8 cellular contexts compared by ENCODE assay signal in the genomic region with DNA sequence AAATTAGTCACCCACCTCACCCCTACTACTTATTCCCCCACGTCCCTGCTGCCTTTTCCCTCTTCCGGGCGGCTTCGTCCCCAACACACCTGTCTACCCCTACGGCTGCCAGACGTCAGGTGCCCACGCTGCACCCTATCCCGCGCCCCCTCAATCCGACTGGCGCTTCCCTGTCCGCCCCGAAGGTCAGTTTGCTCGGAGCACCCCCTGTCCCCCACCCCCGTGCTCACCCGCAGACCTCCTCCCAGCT. TPM values are rescaled to one million over a fixed set of nuclear protein-coding genes. Genes with fewer than 3 reads are reported as not detected.
DNase-seq lines count a peak whose midpoint lies in the region; ATAC-seq and TF ChIP-seq lines count a peak whose summit lies in the region.

No MANE protein-coding gene starts in this region.

- intact Hi-C loops in lower leg skin (cut with DNase I; ENCODE audit: low total_unique reads), result no loop called here

- no peak for DNase-seq in astrocyte of the cerebellum (ENCODE audit: low read depth)
- DNase-seq in lower leg skin (ENCODE audit: low spot score in 2 of 2), result no peak
- no peak for DNase-seq in type B pancreatic cell (ENCODE audit: extremely low spot score, unreplicated experiment)
- DNase-seq in pons (ENCODE audit: low spot score), result no peak
- DNase-seq in activated CD4-positive, alpha-beta T cell treated with anti-CD3 and anti-CD28 coated beads, Interleukin-2, amount 50 U/mL, for 4 hours, result no peak

- 0 to 2% methylated on average over 16 of the region's 16 CpGs for WGBS in lower leg skin, 2 donors

- H3K27ac Mint-ChIP-seq in type B pancreatic cell, result peak overlapping the region; percentile 70

- TF ChIP-seq CTCF in astrocyte of the cerebellum (IDR thresholded peaks at IDR 0.05; ENCODE audit: low read depth, low read length, missing control alignments), result no peak
- TF ChIP-seq CTCF in lower leg skin (IDR thresholded peaks at IDR 0.05), result no peak
- no peak for TF ChIP-seq CTCF in type B pancreatic cell (conservative IDR thresholded peaks at IDR 0.05)

- peaks cover 6% of the 10 kb centered on the region for H3K4me1 Mint-ChIP-seq in type B pancreatic cell (ENCODE audit: unreplicated experiment)

- H3K36me3 Mint-ChIP-seq in type B pancreatic cell, result no peaks in the 10 kb centered on the region

- no peak for TF ChIP-seq POLR2A in lower leg skin (IDR thresholded peaks at IDR 0.05)

- ATAC-seq in GM19324 (IDR thresholded peaks at IDR 0.05; ENCODE audit: low FRiP score, unreplicated experiment), result peak; percentile 7
- peak; percentile 4 for ATAC-seq in HG03066 (IDR thresholded peaks at IDR 0.05; ENCODE audit: low read depth, unreplicated experiment)
- no peak for ATAC-seq in GM21447 (IDR thresholded peaks at IDR 0.05; ENCODE audit: unreplicated experiment)

- H3K9me3 Mint-ChIP-seq in type B pancreatic cell, result no peaks in the 10 kb centered on the region

- H3K4me3 ChIP-seq in astrocyte of the cerebellum (ENCODE audit: low read depth, low read length), result peak overlapping the region; percentile 46
- peak overlapping the region; percentile 38 for H3K4me3 ChIP-seq in lower leg skin (ENCODE audit: low read depth, poor library complexity, severe bottlenecking)

- in situ Hi-C loops in astrocyte of the cerebellum (cut with HindIII; ENCODE audit: low sequenced_read_pairs), result no loop called here

- H3K27me3 Mint-ChIP-seq in type B pancreatic cell, result peaks cover 54% of the 10 kb centered on the region

- peak overlapping the region; percentile 87 for H3K4me3 Mint-ChIP-seq in type B pancreatic cell

RNA-seq across cellular contexts. Expression of gene ACVR1C, which starts 0.5 kb away (rescaled TPM):
- total RNA-seq in lower leg skin, result 1 to 10 TPM in 1 of 4 donors, under 1 TPM in 3; 0.23 to 1.2 (median 0.67) TPM
- total RNA-seq in type B pancreatic cell (ENCODE audit: low replicate concordance), result 17.1 and 27.9 TPM in 2 replicates
